ENCODE assay signal across 11 cellular contexts in the genomic region with DNA sequence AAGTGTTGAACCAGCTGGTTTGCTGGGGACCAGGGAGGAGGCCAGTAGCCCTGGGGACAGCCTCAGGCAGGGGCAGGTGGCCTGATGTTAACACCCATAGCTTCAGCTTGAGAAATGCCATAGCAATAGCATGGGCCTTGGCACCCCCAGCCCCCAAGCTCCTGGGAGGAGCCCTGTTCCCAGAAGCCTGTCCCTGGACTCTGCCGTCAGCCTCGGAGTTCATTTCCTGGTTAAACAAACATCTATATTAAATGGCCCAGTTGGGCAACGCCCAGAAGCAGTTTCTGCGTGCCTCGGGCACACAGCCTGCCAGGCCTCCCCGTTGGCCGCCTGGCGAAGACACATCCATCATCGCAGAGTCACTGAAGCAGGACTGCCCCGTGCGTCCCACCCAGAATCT. TPM values are rescaled to one million over a fixed set of nuclear protein-coding genes. Genes with fewer than 3 reads are reported as not detected.
DNase-seq lines count a peak whose midpoint lies in the region; ATAC-seq, FAIRE-seq and TF ChIP-seq lines count a peak whose summit lies in the region.
"Had no signal": no experiment of that assay in that cellular context is flagged by ENCODE, and none has a peak within 500 bp of the region (broad histone marks: within the 10 kb centered on the region; RNA-seq: fewer than 3 reads in every experiment).

No MANE protein-coding gene starts in this region.

- H3K4me1 Mint-ChIP-seq in WTC11: peaks cover 15% of the 10 kb centered on the region

- TF ChIP-seq EP300 in HepG2 (IDR thresholded peaks at IDR 0.05; ENCODE audit: low read depth in 2 of 2, low read length in 2 of 2): no peak
- TF ChIP-seq EP300 in HepG2 (CRISPR knock-in tag; IDR thresholded peaks at IDR 0.05; ENCODE audit: borderline replicate concordance): no peak
- TF ChIP-seq EP300 in tibial nerve (IDR thresholded peaks at IDR 0.05): peak in 1 of 2 donors; percentile 54

- H4K20me1 ChIP-seq in HepG2 (ENCODE audit: insufficient read depth, low read length): no peaks in the 10 kb centered on the region

- peaks cover 0 to under 1% of the 10 kb centered on the region in 2 experiments; a peak in 1 of 5 replicates for H3K27me3 ChIP-seq in HepG2 (ENCODE audit: control insufficient read depth in 1 of 2, insufficient read depth in 2 of 2, low read length in 2 of 2)
- no peaks in the 10 kb centered on the region for H3K27me3 ChIP-seq in tibial nerve

- WGBS in HepG2 (ENCODE audit: low lambda C conversion rate): 33% methylated on average over 9 of the region's 11 CpGs
- WGBS in tibial nerve, 2 donors: 47 to 48% methylated on average over 10 to 11 of the region's 11 CpGs

- H3K4me3 ChIP-seq in HepG2 (replicated peaks in 1 of 3; ENCODE audit: insufficient read depth in 1 of 3, low read depth in 2 of 3, low read length in 3 of 3): no peak overlapping the region
- no peak overlapping the region for H3K4me3 ChIP-seq in tibial nerve

- H2AFZ ChIP-seq in HepG2 (ENCODE audit: low read length): no peak overlapping the region

- no peaks in the 10 kb centered on the region for H3K9me3 ChIP-seq in HepG2 (ENCODE audit: low read length)
- H3K9me3 ChIP-seq in tibial nerve: no peaks in the 10 kb centered on the region

- no peak overlapping the region for H3K4me3 Mint-ChIP-seq in WTC11

- H3K4me2 ChIP-seq in HepG2 (ENCODE audit: low read depth, low read length): no peak overlapping the region

- H3K36me3 Mint-ChIP-seq in WTC11: no peaks in the 10 kb centered on the region

- TF ChIP-seq RAD21 in HepG2 (CRISPR knock-in tag; IDR thresholded peaks at IDR 0.05): no peak

- DNase-seq in NCI-H748 (lab: John Stamatoyannopoulos, UW; ENCODE audit: unreplicated experiment): peak; percentile 62
- no peak for DNase-seq in NCI-H748 treated with DMSO at 0.1 percent for 48 hours (lab: John Stamatoyannopoulos, UW)
- DNase-seq in dermis microvascular lymphatic vessel endothelial cell (ENCODE audit: low read depth in 2 of 2): peak; percentile 37 to 74
- no peak for DNase-seq in HepG2 (ENCODE audit: low spot score)
- peak in 1 of 2 donors; percentile 47 for DNase-seq in tibial nerve (ENCODE audit: low spot score in 2 of 2)
- no peak for DNase-seq in WTC11 (ENCODE audit: low spot score)
- no peak for DNase-seq in stimulated activated CD4-positive, alpha-beta T cell treated with anti-CD3 and anti-CD28 coated beads, Interleukin-4, amount 100 ng/mL, for 24 hours
- DNase-seq: ACHN; activated CD4-positive, alpha-beta T cell treated with anti-CD3 and anti-CD28 coated beads for 48 hours; GOT3 had no signal

- no peaks in the 10 kb centered on the region for H3K36me3 ChIP-seq in HepG2 (replicated peaks in 1 of 2; ENCODE audit: control insufficient read depth in 1 of 2, insufficient read depth in 2 of 2, low read length in 2 of 2)
- H3K36me3 ChIP-seq in tibial nerve: peaks cover 0 to 6% (median 0%) of the 10 kb centered on the region in 3 donors

- H3K9ac ChIP-seq in HepG2 (ENCODE audit: insufficient read depth, low read depth, low read length): no peak overlapping the region

- CTCF ChIA-PET in HepG2 (lab: Yijun Ruan, JAX; ENCODE audit: low intra/inter-chr PET ratio, low total read pairs): no interaction called here
- CTCF ChIA-PET in WTC11 (lab: Charles Lee): no interaction called here

- in situ Hi-C loops in HepG2 (cut with HindIII; ENCODE audit: extremely low pct_ligation_motif_present, low pct_unique_long_range_greater_than_20kb): no loop called here

- no peak for TF ChIP-seq CTCF in HepG2 (CRISPR knock-in tag; IDR thresholded peaks at IDR 0.05)
- TF ChIP-seq CTCF in tibial nerve (IDR thresholded peaks at IDR 0.05): no peak
- TF ChIP-seq CTCF in WTC11 (IDR thresholded peaks at IDR 0.05): no peak

- H3K9me3 Mint-ChIP-seq in WTC11: no peaks in the 10 kb centered on the region

- H3K4me1 ChIP-seq in HepG2 (ENCODE audit: insufficient read depth, low read length) (peaks cover 9% of the 10 kb centered on the region), tibial nerve (peaks cover 0 to 51% (median 12%) of the 10 kb centered on the region in 4 donors)

- intact Hi-C loops in HepG2 (cut with micrococcal nuclease; ENCODE audit: unreplicated experiment): no loop called here

- ATAC-seq in HepG2 (peak; percentile 58), WTC11 (no peak), HG02763 (IDR thresholded peaks at IDR 0.05; ENCODE audit: unreplicated experiment) (no peak)

- no peak overlapping the region for H3K27ac ChIP-seq in HepG2 (ENCODE audit: extremely low read length, insufficient read depth, low read length)
- peak overlapping the region in 3 of 4 donors; percentile 53 to 78 (median 60) for H3K27ac ChIP-seq in tibial nerve

- POLR2A ChIA-PET in HepG2 (lab: Yijun Ruan, JAX): no interaction called here
- POLR2A ChIA-PET in WTC11 (lab: Charles Lee): interaction anchor here (0.9 kb wide), 1 partner anchor 16 kb away, joined by 3 read pairs; no protein-coding TSS in a partner anchor

- H3K27me3 Mint-ChIP-seq in WTC11 (ENCODE audit: low read depth): no peaks in the 10 kb centered on the region

- FAIRE-seq in HepG2 (lab: Jason Lieb, UNC): no peak

- no TSS peak for BruUV-seq in HepG2 (replicated peaks; lab: Mats Ljungman, UMichigan)

- no peak overlapping the region for H3K27ac Mint-ChIP-seq in WTC11

- TF ChIP-seq POLR2A in HepG2 (IDR thresholded peaks at IDR 0.05; ENCODE audit: insufficient read depth in 1 of 2, low read depth in 2 of 2, low read length in 2 of 2): no peak
- peak in 1 of 2 donors; percentile 11 for TF ChIP-seq POLR2A in tibial nerve (IDR thresholded peaks at IDR 0.05)

- no peaks in the 10 kb centered on the region for H3K79me2 ChIP-seq in HepG2 (ENCODE audit: insufficient read depth, low read length)

TF ChIP-seq in HepG2, 621 proteins besides CTCF, POLR2A, EP300 and RAD21:
- 0 out of 2 replicates have a peak, but pooled peaks have one; percentile 22 for TF ChIP-seq RXRA (CRISPR knock-in tag; IDR thresholded peaks at IDR 0.05)
- TF ChIP-seq MXD4 (CRISPR knock-in tag; IDR thresholded peaks at IDR 0.05): no peak
- no peak for TF ChIP-seq NFRKB (IDR thresholded peaks at IDR 0.05)
- TF ChIP-seq, protein P1, sequence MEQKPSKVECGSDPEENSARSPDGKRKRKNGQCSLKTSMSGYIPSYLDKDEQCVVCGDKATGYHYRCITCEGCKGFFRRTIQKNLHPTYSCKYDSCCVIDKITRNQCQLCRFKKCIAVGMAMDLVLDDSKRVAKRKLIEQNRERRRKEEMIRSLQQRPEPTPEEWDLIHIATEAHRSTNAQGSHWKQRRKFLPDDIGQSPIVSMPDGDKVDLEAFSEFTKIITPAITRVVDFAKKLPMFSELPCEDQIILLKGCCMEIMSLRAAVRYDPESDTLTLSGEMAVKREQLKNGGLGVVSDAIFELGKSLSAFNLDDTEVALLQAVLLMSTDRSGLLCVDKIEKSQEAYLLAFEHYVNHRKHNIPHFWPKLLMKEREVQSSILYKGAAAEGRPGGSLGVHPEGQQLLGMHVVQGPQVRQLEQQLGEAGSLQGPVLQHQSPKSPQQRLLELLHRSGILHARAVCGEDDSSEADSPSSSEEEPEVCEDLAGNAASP (CRISPR knock-in tag; IDR thresholded peaks at IDR 0.05; ENCODE audit: borderline replicate concordance): no peak

TF ChIP-seq in WTC11, 78 proteins besides CTCF, POLR2A, EP300 and RAD21 (continues in another document):
- no peak for TF ChIP-seq SMAD3 (CRISPR knock-in tag; IDR thresholded peaks at IDR 0.05; ENCODE audit: borderline replicate concordance)
- no peak for TF ChIP-seq ETV6 (CRISPR knock-in tag; IDR thresholded peaks at IDR 0.05)
- TF ChIP-seq, protein P2, sequence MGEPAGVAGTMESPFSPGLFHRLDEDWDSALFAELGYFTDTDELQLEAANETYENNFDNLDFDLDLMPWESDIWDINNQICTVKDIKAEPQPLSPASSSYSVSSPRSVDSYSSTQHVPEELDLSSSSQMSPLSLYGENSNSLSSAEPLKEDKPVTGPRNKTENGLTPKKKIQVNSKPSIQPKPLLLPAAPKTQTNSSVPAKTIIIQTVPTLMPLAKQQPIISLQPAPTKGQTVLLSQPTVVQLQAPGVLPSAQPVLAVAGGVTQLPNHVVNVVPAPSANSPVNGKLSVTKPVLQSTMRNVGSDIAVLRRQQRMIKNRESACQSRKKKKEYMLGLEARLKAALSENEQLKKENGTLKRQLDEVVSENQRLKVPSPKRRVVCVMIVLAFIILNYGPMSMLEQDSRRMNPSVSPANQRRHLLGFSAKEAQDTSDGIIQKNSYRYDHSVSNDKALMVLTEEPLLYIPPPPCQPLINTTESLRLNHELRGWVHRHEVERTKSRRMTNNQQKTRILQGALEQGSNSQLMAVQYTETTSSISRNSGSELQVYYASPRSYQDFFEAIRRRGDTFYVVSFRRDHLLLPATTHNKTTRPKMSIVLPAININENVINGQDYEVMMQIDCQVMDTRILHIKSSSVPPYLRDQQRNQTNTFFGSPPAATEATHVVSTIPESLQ (CRISPR knock-in tag; IDR thresholded peaks at IDR 0.05): no peak

RNA-seq across cellular contexts. Expression of a gene that starts 58.2 kb away (rescaled TPM):
- total RNA-seq in dermis microvascular lymphatic vessel endothelial cell: 86.3 and 122 TPM in 2 replicates
- not detected in 2 replicates for total RNA-seq in HepG2 (2016; rRNA removed; fragmentation: Illumina TruSeq; extraction: Trizol)
- not detected in 2 replicates for total RNA-seq in HepG2 (2016; cell fraction: cytosol; rRNA removed; fragmentation: Illumina TruSeq; extraction: Trizol; ENCODE audit: low read depth)
- total RNA-seq in HepG2 (2016; cell fraction: insoluble cytoplasmic fraction; rRNA removed; fragmentation: Illumina TruSeq; extraction: Trizol): not detected in 2 replicates
- total RNA-seq in HepG2 (2016; cell fraction: membrane; rRNA removed; fragmentation: Illumina TruSeq; extraction: Trizol): not detected in 2 replicates
- total RNA-seq in HepG2 (2016; cell fraction: nucleus; rRNA removed; fragmentation: Illumina TruSeq; extraction: Trizol): not detected in 2 replicates
- 0.17 TPM in 1 of 2 replicates, not detected in the other for polyA plus RNA-seq in HepG2 (2011; rRNA removed)
- 0.01 and 0.04 TPM in 2 replicates for polyA plus RNA-seq in HepG2 (2011; cell fraction: cytosol; rRNA removed)
- polyA plus RNA-seq in HepG2 (2011; cell fraction: nucleus; rRNA removed): 0.09 and 0.10 TPM in 2 replicates
- polyA plus RNA-seq in HepG2 (2012): 0.08 and 0.20 TPM in 2 replicates
- polyA plus RNA-seq in HepG2 (2016; cell fraction: cytosol; fragmentation: Illumina TruSeq; extraction: Trizol; ENCODE audit: low read depth): not detected in 2 replicates
- not detected in 2 replicates for polyA plus RNA-seq in HepG2 (2016; cell fraction: insoluble cytoplasmic fraction; fragmentation: Illumina TruSeq; extraction: Trizol; ENCODE audit: low read depth)
- polyA plus RNA-seq in HepG2 (2016; cell fraction: membrane; fragmentation: Illumina TruSeq; extraction: Trizol; ENCODE audit: low read depth): not detected in 2 replicates
- polyA plus RNA-seq in HepG2 (2016; cell fraction: nucleus; fragmentation: Illumina TruSeq; extraction: Trizol; ENCODE audit: insufficient read depth, low read depth): not detected in 2 replicates
- polyA minus RNA-seq in HepG2 (2011; rRNA and poly(A)+ RNA removed; ENCODE audit: low replicate concordance): 0.44 TPM in 1 of 2 replicates, not detected in the other
- polyA minus RNA-seq in HepG2 (2011; cell fraction: cytosol; rRNA and poly(A)+ RNA removed): not detected in 2 replicates
- 0.25 and 0.39 TPM in 2 replicates for polyA minus RNA-seq in HepG2 (2011; cell fraction: nucleus; rRNA and poly(A)+ RNA removed)
- 10 to 100 TPM; 33.3 to 41.8 (median 38.7) TPM for total RNA-seq in tibial nerve
- 18.3 to 20.0 TPM (median 19.3 TPM) in 3 replicates for total RNA-seq in WTC11 (2021)

Comparison
In these comparisons a context has a peak if more than half of its experiments do, and no peak if none do; other contexts are left out.
1. DNase-seq: peak in NCI-H748 (single experiment) and dermis microvascular lymphatic vessel endothelial cell (2 of 2); none in NCI-H748 treated with DMSO at 0.1 percent for 48 hours (single experiment), HepG2 (single experiment), WTC11 (single experiment) and stimulated activated CD4-positive, alpha-beta T cell treated with anti-CD3 and anti-CD28 coated beads, Interleukin-4, amount 100 ng/mL, for 24 hours (single experiment).
2. RNA of a gene that starts 58.2 kb away (total RNA-seq): 86.3 to 122 TPM in dermis microvascular lymphatic vessel endothelial cell, 33.3 to 41.8 TPM in tibial nerve and 18.3 to 20.0 TPM in WTC11; not detected in HepG2; every median in the first group is over 10 times any median in the second.